Comparison of ENCODE assay signal across 9 cellular contexts in the genomic region with DNA sequence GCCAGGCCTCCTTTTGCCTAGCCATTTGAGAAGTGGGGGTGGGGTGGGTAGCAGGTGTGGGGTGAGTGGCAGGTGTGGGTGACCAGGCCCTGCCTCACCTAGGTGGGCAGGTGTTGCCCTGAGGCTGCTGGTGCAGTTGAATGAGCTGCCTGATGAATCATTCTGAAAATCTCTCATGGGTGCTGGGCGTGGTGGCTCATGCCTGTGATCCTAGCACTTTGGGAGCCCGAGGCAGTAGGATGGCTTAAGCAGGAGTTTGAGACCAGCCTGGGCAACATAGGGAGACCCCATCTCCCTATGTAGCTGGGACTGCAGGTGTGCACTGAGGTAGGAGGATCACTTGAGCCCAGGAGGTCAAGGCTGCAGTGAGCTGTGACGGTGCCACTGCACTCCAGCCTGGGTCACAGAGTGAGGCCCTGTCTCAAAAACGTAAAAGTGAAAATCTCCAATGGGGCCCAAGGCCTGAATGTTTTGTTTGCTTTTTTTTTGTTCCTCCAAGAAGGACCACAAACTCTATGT.
DNase-seq lines count a peak whose midpoint lies in the region; ATAC-seq and TF ChIP-seq lines count a peak whose summit lies in the region.
"Had no signal": no experiment of that assay in that cellular context is flagged by ENCODE, and none has a peak within 500 bp of the region (broad histone marks: within the 10 kb centered on the region; RNA-seq: fewer than 3 reads in every experiment).

No MANE protein-coding gene starts in this region.

- H3K27me3 Mint-ChIP-seq in nephron (ENCODE audit: low read depth), result no peaks in the 10 kb centered on the region

- TF ChIP-seq CTCF in nephron (IDR thresholded peaks at IDR 0.05; ENCODE audit: unreplicated experiment in 3 of 3) (no peak), foreskin fibroblast (IDR thresholded peaks at IDR 0.05; ENCODE audit: low read depth, low read length) (no peak)

- DNase-seq in ACHN (peak; percentile 41), HK-2 (ENCODE audit: unreplicated experiment) (no peak), HuH-7.5 (ENCODE audit: low spot score) (no peak), foreskin fibroblast (no peak)
- peak; percentile 70 for DNase-seq in activated CD8-positive, alpha-beta memory T cell treated with anti-CD3 and anti-CD28 coated beads, Interleukin-2, amount 50 U/mL, for 48 hours

- H3K4me3 Mint-ChIP-seq in nephron, result no peak overlapping the region

- peak overlapping the region; percentile 64 to 73 (median 69) for H3K27ac Mint-ChIP-seq in nephron

- H3K9me3 Mint-ChIP-seq in nephron, result no peaks in the 10 kb centered on the region

- H3K4me3 ChIP-seq in foreskin fibroblast (ENCODE audit: low read depth in 1 of 2, low read length in 2 of 2), result no peak overlapping the region
- H3K4me3 ChIP-seq: ascending aorta had no signal

- H3K4me1 Mint-ChIP-seq in nephron, result peaks cover 60% of the 10 kb centered on the region

- H3K36me3 Mint-ChIP-seq in nephron (ENCODE audit: low read depth), result peaks cover 18% of the 10 kb centered on the region

- peak; percentile 48 for ATAC-seq in GM19043 (IDR thresholded peaks at IDR 0.05; ENCODE audit: low read depth, unreplicated experiment)
- peak; percentile 35 for ATAC-seq in HG03139 (IDR thresholded peaks at IDR 0.05; ENCODE audit: unreplicated experiment)

- in situ Hi-C loops in ACHN (cut with HindIII; ENCODE audit: low pct_ligation_motif_present, low pct_unique_long_range_greater_than_20kb, low sequenced_read_pairs), result no loop called here

Comparison
In these comparisons a context has a peak if more than half of its experiments do, and no peak if none do; other contexts are left out.
1. DNase-seq: peak in ACHN (single experiment) and activated CD8-positive, alpha-beta memory T cell treated with anti-CD3 and anti-CD28 coated beads, Interleukin-2, amount 50 U/mL, for 48 hours (single experiment); none in HK-2 (single experiment), HuH-7.5 (single experiment) and foreskin fibroblast (0 of 2).